Comparison of ENCODE assay signal across 21 cellular contexts in genomic region chr1:27307851-27308598, GRCh38. TPM values are rescaled to one million over a fixed set of nuclear protein-coding genes. Genes with fewer than 3 reads are reported as not detected.
DNase-seq lines count a peak whose midpoint lies in the region; ATAC-seq and TF ChIP-seq lines count a peak whose summit lies in the region.
"Had no signal": no experiment of that assay in that cellular context is flagged by ENCODE, and none has a peak within 500 bp of the region (broad histone marks: within the 10 kb centered on the region; RNA-seq: fewer than 3 reads in every experiment).

No MANE protein-coding gene starts in this region.

- H3K79me1 ChIP-seq in IMR-90 (ENCODE audit: low read depth in 1 of 2, low read length in 2 of 2) (no peaks in the 10 kb centered on the region), mesendoderm (ENCODE audit: low read length) (no peaks in the 10 kb centered on the region)

- no peak overlapping the region for H3K4me3 Mint-ChIP-seq in activated CD4-positive, alpha-beta memory T cell treated with anti-CD3 and anti-CD28 coated beads for 36 hours
- H3K4me3 Mint-ChIP-seq: activated naive CD8-positive, alpha-beta T cell treated with anti-CD3 and anti-CD28 coated beads, Interleukin-2, amount 10 ng/mL, durations not matched to agents 7 days and 5 days; activated T-cell treated with anti-CD3 and anti-CD28 coated beads, Interleukin-2, amount 50 U/mL, for 72 hours; HFFc6 had no signal

- H3K9me1 ChIP-seq in IMR-90 (ENCODE audit: insufficient read depth, low read length): no peaks in the 10 kb centered on the region

- H2BK15ac ChIP-seq in IMR-90 (ENCODE audit: low read depth, low read length) (no peak overlapping the region), mesendoderm (replicated peaks; ENCODE audit: low read depth) (no peak overlapping the region)

- H3K9me3 Mint-ChIP-seq in activated CD4-positive, alpha-beta memory T cell treated with anti-CD3 and anti-CD28 coated beads for 36 hours: no peaks in the 10 kb centered on the region
- H3K9me3 Mint-ChIP-seq: activated naive CD8-positive, alpha-beta T cell treated with anti-CD3 and anti-CD28 coated beads, Interleukin-2, amount 10 ng/mL, durations not matched to agents 7 days and 5 days; activated T-cell treated with anti-CD3 and anti-CD28 coated beads, Interleukin-2, amount 50 U/mL, for 72 hours; HFFc6 had no signal

- no peak overlapping the region for H2AK9ac ChIP-seq in IMR-90 (replicated peaks; ENCODE audit: low read depth, low read length, poor library complexity)

- H3K14ac ChIP-seq in IMR-90 (replicated peaks; ENCODE audit: low read depth, low read length): no peak overlapping the region

- H3K4me3 ChIP-seq in IMR-90 (ENCODE audit: insufficient read depth, low read depth, low read length): no peak overlapping the region
- H3K4me3 ChIP-seq in NT2/D1 (ENCODE audit: insufficient read length, low read depth): peak overlapping the region; percentile 8
- no peak overlapping the region for H3K4me3 ChIP-seq in mesendoderm (ENCODE audit: low read length)
- H3K4me3 ChIP-seq: breast epithelium, dorsolateral prefrontal cortex, esophagus squamous epithelium had no signal

- ATAC-seq in IMR-90 (ENCODE audit: low read depth): no peak
- ATAC-seq: activated T-cell treated with anti-CD3 and anti-CD28 coated beads, Interleukin-2, amount 50 U/mL, for 72 hours had no signal

- H3K18ac ChIP-seq in IMR-90 (ENCODE audit: low read depth, low read length) (no peak overlapping the region), mesendoderm (ENCODE audit: low read length) (peak overlapping the region; percentile 46)

- H3K36me3 ChIP-seq in IMR-90 (ENCODE audit: control insufficient read depth, insufficient read depth, low read length) (peaks cover 1% of the 10 kb centered on the region; the same call in 1 of the 2 replicates), NT2/D1 (ENCODE audit: insufficient read depth, insufficient read length, low read length) (peaks cover 6% of the 10 kb centered on the region), mesendoderm (ENCODE audit: control insufficient read depth, insufficient read depth, low read length) (no peaks in the 10 kb centered on the region)
- H3K36me3 ChIP-seq: breast epithelium had no signal

- TF ChIP-seq POLR2A in IMR-90 (IDR thresholded peaks at IDR 0.05; ENCODE audit: low read depth, low read length): no peak

- no peaks in the 10 kb centered on the region for H3K27me3 Mint-ChIP-seq in activated CD4-positive, alpha-beta memory T cell treated with anti-CD3 and anti-CD28 coated beads for 36 hours

- H3K9ac ChIP-seq in IMR-90 (ENCODE audit: low read depth, low read length) (no peak overlapping the region), NT2/D1 (ENCODE audit: insufficient read length, low read depth) (peak overlapping the region; percentile 72), mesendoderm (ENCODE audit: low read length) (no peak overlapping the region)

- H3K4ac ChIP-seq in IMR-90 (ENCODE audit: low read depth, low read length): no peak overlapping the region
- H3K4ac ChIP-seq in mesendoderm (ENCODE audit: low read depth, low read length): peak overlapping the region; percentile 27

- H2BK5ac ChIP-seq in IMR-90 (ENCODE audit: low read depth, low read length, poor library complexity, severe bottlenecking) (no peak overlapping the region), mesendoderm (ENCODE audit: low read length) (no peak overlapping the region)

- no peaks in the 10 kb centered on the region for H3K79me2 ChIP-seq in mesendoderm (ENCODE audit: control insufficient read depth, insufficient read depth, low read length)

- dilution Hi-C loops in IMR-90 (cut with HindIII; ENCODE audit: low sequenced_read_pairs, unreplicated experiment): no loop called here

- intact Hi-C loops in IMR-90 (cut with micrococcal nuclease): no loop called here
- intact Hi-C loops in activated CD4-positive, alpha-beta memory T cell treated with anti-CD3 and anti-CD28 coated beads for 36 hours (cut with micrococcal nuclease): no loop called here

- no peak overlapping the region for H2AFZ ChIP-seq in IMR-90 (replicated peaks; ENCODE audit: low read length, poor library complexity)

- H4K91ac ChIP-seq in IMR-90 (ENCODE audit: insufficient read depth, low read depth, low read length): no peak overlapping the region

- DNase-seq in DMS79 (lab: John Stamatoyannopoulos, UW) (peak; percentile 69), IMR-90 (no peak), NT2/D1 (ENCODE audit: low read depth, low spot score) (no peak), mesendoderm (peak; percentile 44), ecto neural progenitor cell (ENCODE audit: low spot score) (no peak), GF-D8 (lab: John Stamatoyannopoulos, UW) (no peak)
- DNase-seq in central memory CD4-positive, alpha-beta T cell: no peak
- no peak for DNase-seq in activated CD4-positive, alpha-beta memory T cell treated with anti-CD3 and anti-CD28 coated beads for 36 hours
- DNase-seq: activated CD4-positive, alpha-beta T cell treated with anti-CD3 and anti-CD28 coated beads, Interleukin-2, amount 50 U/mL, for 48 hours; activated naive CD8-positive, alpha-beta T cell treated with anti-CD3 and anti-CD28 coated beads, Interleukin-2, amount 10 ng/mL, durations not matched to agents 7 days and 5 days; activated T-cell treated with anti-CD3 and anti-CD28 coated beads, Interleukin-2, amount 50 U/mL, for 72 hours; esophagus squamous epithelium; head of caudate nucleus; HFFc6; kidney; MM.1S; NCI-H446 treated with DMSO at 0.1 percent for 48 hours; stimulated activated CD4-positive, alpha-beta T cell treated with anti-CD3 and anti-CD28 coated beads, Interleukin-4, amount 100 ng/mL, for 24 hours; stimulated activated CD8-positive, alpha-beta memory T cell treated with anti-CD3 and anti-CD28 coated beads, Interleukin-4, amount 100 ng/mL, for 48 hours had no signal

- CTCF ChIA-PET in IMR-90 (lab: Yijun Ruan, JAX): interaction anchor here (1.7 kb wide), 1 partner anchor 8 kb away, joined by 6 read pairs; no protein-coding TSS in a partner anchor
- CTCF ChIA-PET in activated CD4-positive, alpha-beta memory T cell treated with anti-CD3 and anti-CD28 coated beads for 36 hours (lab: Charles Lee): interaction anchor here (0.9 to 6.3 kb wide), 5 partner anchors 12 to 87 kb away, joined by 3 to 55 read pairs (median 3); no protein-coding TSS in a partner anchor

- H2BK120ac ChIP-seq in IMR-90 (ENCODE audit: low read depth, low read length) (no peak overlapping the region), mesendoderm (ENCODE audit: low read depth, low read length) (no peak overlapping the region)

- POLR2A ChIA-PET in IMR-90 (lab: Charles Lee; ENCODE audit: unreplicated experiment): no interaction called here
- POLR2A ChIA-PET in activated CD4-positive, alpha-beta memory T cell treated with anti-CD3 and anti-CD28 coated beads for 36 hours (lab: Charles Lee): no interaction called here

- TF ChIP-seq CTCF in IMR-90 (conservative IDR thresholded peaks at IDR 0.05; ENCODE audit: low read depth, low read length): no peak

- H3K23ac ChIP-seq in IMR-90 (ENCODE audit: low read depth, low read length): no peak overlapping the region
- H3K23ac ChIP-seq in mesendoderm (ENCODE audit: low read length): no peak overlapping the region

- H4K20me1 ChIP-seq in IMR-90 (ENCODE audit: insufficient read depth, low read length): no peaks in the 10 kb centered on the region

- H3K36me3 Mint-ChIP-seq in activated CD4-positive, alpha-beta memory T cell treated with anti-CD3 and anti-CD28 coated beads for 36 hours: peaks cover 2% of the 10 kb centered on the region
- H3K36me3 Mint-ChIP-seq: activated naive CD8-positive, alpha-beta T cell treated with anti-CD3 and anti-CD28 coated beads, Interleukin-2, amount 10 ng/mL, durations not matched to agents 7 days and 5 days had no signal

- H3K4me1 Mint-ChIP-seq in activated CD4-positive, alpha-beta memory T cell treated with anti-CD3 and anti-CD28 coated beads for 36 hours (ENCODE audit: low read depth): no peaks in the 10 kb centered on the region
- H3K4me1 Mint-ChIP-seq: activated naive CD8-positive, alpha-beta T cell treated with anti-CD3 and anti-CD28 coated beads, Interleukin-2, amount 10 ng/mL, durations not matched to agents 7 days and 5 days had no signal

- no peak overlapping the region for H3K27ac Mint-ChIP-seq in activated CD4-positive, alpha-beta memory T cell treated with anti-CD3 and anti-CD28 coated beads for 36 hours
- H3K27ac Mint-ChIP-seq: activated naive CD8-positive, alpha-beta T cell treated with anti-CD3 and anti-CD28 coated beads, Interleukin-2, amount 10 ng/mL, durations not matched to agents 7 days and 5 days; activated T-cell treated with anti-CD3 and anti-CD28 coated beads, Interleukin-2, amount 50 U/mL, for 72 hours; HFFc6 had no signal

- 80% methylated on average over 2 of the region's 6 CpGs; no CpG with 5 or more reads in 1 of the 2 experiments for WGBS in IMR-90 (ENCODE audit: extremely low coverage in 2 of 2, insufficient read length in 1 of 2), 2 experiments
- WGBS in mesendoderm (ENCODE audit: extremely low coverage, insufficient coverage, low lambda C conversion rate): no CpG with 5 or more reads among the region's 6 CpGs

- H4K8ac ChIP-seq in IMR-90 (ENCODE audit: low read depth in 2 of 2, low read length in 2 of 2) (no peak overlapping the region), mesendoderm (ENCODE audit: low read depth, low read length) (no peak overlapping the region)

- H3K4me2 ChIP-seq in IMR-90 (ENCODE audit: low read depth, low read length): no peak overlapping the region
- H3K4me2 ChIP-seq in mesendoderm (ENCODE audit: low read length): no peak overlapping the region

- H3K27me3 ChIP-seq in IMR-90 (ENCODE audit: control insufficient read depth, insufficient read depth, low read length) (no peaks in the 10 kb centered on the region), NT2/D1 (ENCODE audit: insufficient read depth, insufficient read length) (no peaks in the 10 kb centered on the region), mesendoderm (ENCODE audit: insufficient read depth, low read length, poor library complexity) (no peaks in the 10 kb centered on the region)
- H3K27me3 ChIP-seq: breast epithelium, dorsolateral prefrontal cortex, esophagus squamous epithelium had no signal

- no peak overlapping the region for H2AK5ac ChIP-seq in IMR-90 (ENCODE audit: low read depth, low read length)
- no peak overlapping the region for H2AK5ac ChIP-seq in mesendoderm (ENCODE audit: low read length)

- H3K4me1 ChIP-seq in IMR-90 (ENCODE audit: control insufficient read depth, insufficient read depth, low read length) (no peaks in the 10 kb centered on the region), NT2/D1 (ENCODE audit: insufficient read depth, insufficient read length) (peaks cover 24% of the 10 kb centered on the region), mesendoderm (ENCODE audit: control insufficient read depth, low read depth, low read length) (peaks cover 2% of the 10 kb centered on the region)
- H3K4me1 ChIP-seq: breast epithelium, esophagus squamous epithelium had no signal

- no peak overlapping the region for H2BK20ac ChIP-seq in IMR-90 (ENCODE audit: low read depth, low read length)

- H3K9me3 ChIP-seq in IMR-90 (ENCODE audit: control insufficient read depth, insufficient read depth, low read length) (no peaks in the 10 kb centered on the region), NT2/D1 (ENCODE audit: insufficient read depth, low read length) (no peaks in the 10 kb centered on the region)
- H3K9me3 ChIP-seq: breast epithelium, esophagus squamous epithelium had no signal

- H4K5ac ChIP-seq in IMR-90 (ENCODE audit: low read depth, low read length) (no peak overlapping the region), mesendoderm (ENCODE audit: low read length) (no peak overlapping the region)

- BruUV-seq in IMR-90 (replicated peaks; lab: Mats Ljungman, UMichigan): no TSS peak

- H3K56ac ChIP-seq in IMR-90 (ENCODE audit: extremely low read depth, insufficient read depth, low read length) (no peak overlapping the region), mesendoderm (ENCODE audit: low read length) (no peak overlapping the region)

- no peak for TF ChIP-seq RAD21 in IMR-90 (IDR thresholded peaks at IDR 0.05; ENCODE audit: low read length)

- H3K27ac ChIP-seq in IMR-90 (ENCODE audit: insufficient read depth, low read length): no peak overlapping the region
- H3K27ac ChIP-seq in mesendoderm (ENCODE audit: low read depth, low read length): peak overlapping the region; percentile 63
- H3K27ac ChIP-seq: breast epithelium, esophagus squamous epithelium had no signal

- in situ Hi-C loops in IMR-90 (cut with MboI; ENCODE audit: low sequenced_read_pairs): no loop called here

RNA-seq across cellular contexts. Expression of gene TMEM222, which starts 13.9 kb away (rescaled TPM):
- total RNA-seq in IMR-90 (2012; rRNA removed): 19.9 and 21.7 TPM in 2 replicates
- 54.1 and 56.4 TPM in 2 replicates for polyA plus RNA-seq in IMR-90 (2012; rRNA removed)
- 29.4 and 68.9 TPM in 2 replicates for polyA plus RNA-seq in IMR-90 (2012; cell fraction: cytosol; rRNA removed)
- 44.0 and 87.8 TPM in 2 replicates for polyA plus RNA-seq in IMR-90 (2012; cell fraction: nucleus; rRNA removed; ENCODE audit: low replicate concordance)
- polyA plus RNA-seq in mesendoderm (2013, experiment 1 of 2): 24.3 TPM
- polyA plus RNA-seq in mesendoderm (2013, experiment 2 of 2): 26.3 TPM
- 10 to 100 TPM; 22.8 to 24.6 TPM for total RNA-seq in activated CD4-positive, alpha-beta memory T cell treated with anti-CD3 and anti-CD28 coated beads for 36 hours

RNA-seq across cellular contexts. Expression of gene SYTL1, which starts 33.8 kb away (rescaled TPM):
- total RNA-seq in IMR-90 (2012; rRNA removed): 0.18 and 0.28 TPM in 2 replicates
- 1.0 and 1.3 TPM in 2 replicates for polyA plus RNA-seq in IMR-90 (2012; rRNA removed)
- polyA plus RNA-seq in IMR-90 (2012; cell fraction: cytosol; rRNA removed): 0.24 and 1.0 TPM in 2 replicates
- 9.3 and 16.4 TPM in 2 replicates for polyA plus RNA-seq in IMR-90 (2012; cell fraction: nucleus; rRNA removed; ENCODE audit: low replicate concordance)
- polyA plus RNA-seq in mesendoderm (2013, experiment 1 of 2): 2.5 TPM
- polyA plus RNA-seq in mesendoderm (2013, experiment 2 of 2): 2.2 TPM
- total RNA-seq in activated CD4-positive, alpha-beta memory T cell treated with anti-CD3 and anti-CD28 coated beads for 36 hours: 10 to 100 TPM; 27.3 to 30.4 TPM

RNA-seq across cellular contexts. Expression of gene MAP3K6, which starts 58.7 kb away (rescaled TPM):
- total RNA-seq in IMR-90 (2012; rRNA removed): 4.8 and 5.3 TPM in 2 replicates
- polyA plus RNA-seq in IMR-90 (2012; rRNA removed): 15.9 and 17.3 TPM in 2 replicates
- 6.7 and 10.6 TPM in 2 replicates for polyA plus RNA-seq in IMR-90 (2012; cell fraction: cytosol; rRNA removed)
- 53.8 and 151 TPM in 2 replicates for polyA plus RNA-seq in IMR-90 (2012; cell fraction: nucleus; rRNA removed; ENCODE audit: low replicate concordance)
- 3.7 TPM for polyA plus RNA-seq in mesendoderm (2013, experiment 1 of 2)
- polyA plus RNA-seq in mesendoderm (2013, experiment 2 of 2): 4.2 TPM
- total RNA-seq in activated CD4-positive, alpha-beta memory T cell treated with anti-CD3 and anti-CD28 coated beads for 36 hours: 1 to 10 TPM; 8.2 to 9.7 TPM

Comparison
In these comparisons a context has a peak if more than half of its experiments do, and no peak if none do; other contexts are left out.
1. DNase-seq: peak in DMS79 (single experiment) and mesendoderm (single experiment); none in IMR-90 (single experiment), NT2/D1 (single experiment), ecto neural progenitor cell (single experiment), central memory CD4-positive, alpha-beta T cell (single experiment), GF-D8 (single experiment) and activated CD4-positive, alpha-beta memory T cell treated with anti-CD3 and anti-CD28 coated beads for 36 hours (single experiment).
2. RNA of gene SYTL1, which starts 33.8 kb away (total RNA-seq): 27.3 to 30.4 TPM in activated CD4-positive, alpha-beta memory T cell treated with anti-CD3 and anti-CD28 coated beads for 36 hours; 0.18 to 0.28 TPM in IMR-90; every median in the first group is over 10 times any median in the second.